In the genomic region with DNA sequence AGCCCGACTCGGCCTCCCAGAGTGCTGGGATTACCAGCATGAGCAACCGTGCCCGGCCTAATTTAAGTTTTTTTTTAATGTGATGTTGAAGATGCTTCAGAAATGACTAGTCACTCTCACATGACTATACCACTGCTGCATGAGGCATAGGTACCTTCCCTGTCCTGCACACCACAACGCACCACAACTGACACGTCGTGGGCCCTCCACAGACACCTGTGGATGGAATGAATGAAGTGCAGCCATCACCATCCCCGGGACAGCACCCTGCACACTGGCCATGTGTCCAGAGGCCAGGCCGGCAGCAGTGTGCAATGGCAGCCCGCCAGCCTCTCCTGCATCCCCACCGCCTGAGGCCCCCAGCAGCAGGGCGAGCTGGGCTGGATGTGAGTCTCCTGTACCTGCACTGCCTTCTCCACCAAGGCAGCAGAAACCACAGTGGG, we compare ENCODE assay signal across 1 cellular context.
TF ChIP-seq lines count a peak whose summit lies in the region.

No MANE protein-coding gene starts in this region.

TF ChIP-seq in HepG2, 621 proteins besides CTCF, POLR2A, EP300 and RAD21:
- TF ChIP-seq REST (IDR thresholded peaks at IDR 0.05; ENCODE audit: borderline replicate concordance in 1 of 2, low read depth in 1 of 2, low read length in 2 of 2) (no peak), ZFP82 (CRISPR knock-in tag; IDR thresholded peaks at IDR 0.05; ENCODE audit: borderline replicate concordance) (no peak), ZSCAN9 (CRISPR knock-in tag; IDR thresholded peaks at IDR 0.05; ENCODE audit: borderline replicate concordance) (no peak), YY1 (IDR thresholded peaks at IDR 0.05; ENCODE audit: insufficient read depth, insufficient replicate concordance, low read depth, low read length) (no peak), ZNF501 (CRISPR knock-in tag; IDR thresholded peaks at IDR 0.05) (no peak), POLR2AphosphoS5 (IDR thresholded peaks at IDR 0.05; ENCODE audit: low read depth, low read length) (no peak), ZNF747 (CRISPR knock-in tag; IDR thresholded peaks at IDR 0.05; ENCODE audit: borderline replicate concordance) (no peak), ZNF207 (IDR thresholded peaks at IDR 0.05; ENCODE audit: borderline replicate concordance) (no peak), SETDB1 (CRISPR knock-in tag; IDR thresholded peaks at IDR 0.05; ENCODE audit: borderline replicate concordance) (no peak), SP140L (CRISPR knock-in tag; IDR thresholded peaks at IDR 0.05; ENCODE audit: borderline replicate concordance) (no peak), ATAD3A (CRISPR knock-in tag; IDR thresholded peaks at IDR 0.05) (no peak), MXD4 (CRISPR knock-in tag; IDR thresholded peaks at IDR 0.05) (no peak), NFIC (IDR thresholded peaks at IDR 0.05; ENCODE audit: low read length) (no peak), ZHX1 (CRISPR knock-in tag; IDR thresholded peaks at IDR 0.05; ENCODE audit: low read depth) (no peak), SP5 (CRISPR knock-in tag; IDR thresholded peaks at IDR 0.05; ENCODE audit: borderline replicate concordance, low read depth) (no peak), GFI1 (CRISPR knock-in tag; IDR thresholded peaks at IDR 0.05; ENCODE audit: borderline replicate concordance) (no peak), ATM (IDR thresholded peaks at IDR 0.05; ENCODE audit: borderline replicate concordance) (no peak)
- TF ChIP-seq, protein P1, sequence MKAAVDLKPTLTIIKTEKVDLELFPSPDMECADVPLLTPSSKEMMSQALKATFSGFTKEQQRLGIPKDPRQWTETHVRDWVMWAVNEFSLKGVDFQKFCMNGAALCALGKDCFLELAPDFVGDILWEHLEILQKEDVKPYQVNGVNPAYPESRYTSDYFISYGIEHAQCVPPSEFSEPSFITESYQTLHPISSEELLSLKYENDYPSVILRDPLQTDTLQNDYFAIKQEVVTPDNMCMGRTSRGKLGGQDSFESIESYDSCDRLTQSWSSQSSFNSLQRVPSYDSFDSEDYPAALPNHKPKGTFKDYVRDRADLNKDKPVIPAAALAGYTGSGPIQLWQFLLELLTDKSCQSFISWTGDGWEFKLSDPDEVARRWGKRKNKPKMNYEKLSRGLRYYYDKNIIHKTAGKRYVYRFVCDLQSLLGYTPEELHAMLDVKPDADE (CRISPR knock-in tag; IDR thresholded peaks at IDR 0.05), result no peak
- TF ChIP-seq, protein P2, sequence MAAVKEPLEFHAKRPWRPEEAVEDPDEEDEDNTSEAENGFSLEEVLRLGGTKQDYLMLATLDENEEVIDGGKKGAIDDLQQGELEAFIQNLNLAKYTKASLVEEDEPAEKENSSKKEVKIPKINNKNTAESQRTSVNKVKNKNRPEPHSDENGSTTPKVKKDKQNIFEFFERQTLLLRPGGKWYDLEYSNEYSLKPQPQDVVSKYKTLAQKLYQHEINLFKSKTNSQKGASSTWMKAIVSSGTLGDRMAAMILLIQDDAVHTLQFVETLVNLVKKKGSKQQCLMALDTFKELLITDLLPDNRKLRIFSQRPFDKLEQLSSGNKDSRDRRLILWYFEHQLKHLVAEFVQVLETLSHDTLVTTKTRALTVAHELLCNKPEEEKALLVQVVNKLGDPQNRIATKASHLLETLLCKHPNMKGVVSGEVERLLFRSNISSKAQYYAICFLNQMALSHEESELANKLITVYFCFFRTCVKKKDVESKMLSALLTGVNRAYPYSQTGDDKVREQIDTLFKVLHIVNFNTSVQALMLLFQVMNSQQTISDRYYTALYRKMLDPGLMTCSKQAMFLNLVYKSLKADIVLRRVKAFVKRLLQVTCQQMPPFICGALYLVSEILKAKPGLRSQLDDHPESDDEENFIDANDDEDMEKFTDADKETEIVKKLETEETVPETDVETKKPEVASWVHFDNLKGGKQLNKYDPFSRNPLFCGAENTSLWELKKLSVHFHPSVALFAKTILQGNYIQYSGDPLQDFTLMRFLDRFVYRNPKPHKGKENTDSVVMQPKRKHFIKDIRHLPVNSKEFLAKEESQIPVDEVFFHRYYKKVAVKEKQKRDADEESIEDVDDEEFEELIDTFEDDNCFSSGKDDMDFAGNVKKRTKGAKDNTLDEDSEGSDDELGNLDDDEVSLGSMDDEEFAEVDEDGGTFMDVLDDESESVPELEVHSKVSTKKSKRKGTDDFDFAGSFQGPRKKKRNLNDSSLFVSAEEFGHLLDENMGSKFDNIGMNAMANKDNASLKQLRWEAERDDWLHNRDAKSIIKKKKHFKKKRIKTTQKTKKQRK (IDR thresholded peaks at IDR 0.05; ENCODE audit: low read length), result no peak
- TF ChIP-seq, protein P3, sequence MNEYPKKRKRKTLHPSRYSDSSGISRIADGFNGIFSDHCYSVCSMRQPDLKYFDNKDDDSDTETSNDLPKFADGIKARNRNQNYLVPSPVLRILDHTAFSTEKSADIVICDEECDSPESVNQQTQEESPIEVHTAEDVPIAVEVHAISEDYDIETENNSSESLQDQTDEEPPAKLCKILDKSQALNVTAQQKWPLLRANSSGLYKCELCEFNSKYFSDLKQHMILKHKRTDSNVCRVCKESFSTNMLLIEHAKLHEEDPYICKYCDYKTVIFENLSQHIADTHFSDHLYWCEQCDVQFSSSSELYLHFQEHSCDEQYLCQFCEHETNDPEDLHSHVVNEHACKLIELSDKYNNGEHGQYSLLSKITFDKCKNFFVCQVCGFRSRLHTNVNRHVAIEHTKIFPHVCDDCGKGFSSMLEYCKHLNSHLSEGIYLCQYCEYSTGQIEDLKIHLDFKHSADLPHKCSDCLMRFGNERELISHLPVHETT (CRISPR knock-in tag; conservative IDR thresholded peaks at IDR 0.05), result no peak
